In the genomic region with DNA sequence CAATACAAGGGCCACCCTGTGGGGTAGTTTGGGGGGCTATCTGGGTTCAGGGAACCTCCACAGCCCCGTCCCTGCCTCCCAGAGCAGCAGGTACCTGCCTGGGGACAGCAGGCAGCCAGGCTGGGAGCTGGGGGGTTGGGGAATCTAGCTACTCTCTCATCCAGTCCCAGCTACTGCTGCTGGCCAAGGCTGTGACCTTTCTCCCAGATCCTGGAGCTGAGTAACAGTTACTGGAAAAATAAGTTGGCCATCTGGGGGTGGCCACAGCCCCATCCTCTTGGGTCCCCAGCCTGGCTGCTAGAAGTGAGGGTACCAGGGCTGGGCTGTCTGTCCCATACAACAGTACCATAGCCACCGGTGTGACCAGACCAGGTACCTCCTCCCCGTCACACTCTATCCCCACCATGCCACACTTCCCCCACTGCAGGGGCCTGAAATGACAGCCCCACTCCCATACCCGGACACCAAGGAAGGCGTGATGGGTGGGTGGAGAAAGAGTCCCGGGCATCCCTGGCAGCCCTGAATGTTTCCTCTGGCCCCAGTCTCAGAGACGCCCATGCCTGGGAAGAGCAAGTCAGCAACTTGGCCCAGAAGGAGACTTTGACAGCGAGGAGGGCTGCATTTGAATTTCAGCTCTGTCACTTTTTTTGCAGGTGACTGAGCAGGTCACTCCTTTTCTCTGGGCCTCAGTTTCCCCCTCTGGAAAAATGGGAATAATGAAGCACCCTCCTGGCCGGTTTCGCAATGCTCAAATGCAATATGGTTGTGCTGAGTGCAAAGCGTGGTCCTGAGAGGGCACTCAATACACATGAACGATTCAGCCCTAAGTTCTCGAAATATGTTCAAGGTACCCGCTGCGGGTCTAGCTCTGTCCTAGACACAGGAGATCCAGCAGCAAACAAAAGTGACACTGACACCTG, we compare ENCODE assay signal across 10 cellular contexts. TPM values are rescaled to one million over a fixed set of nuclear protein-coding genes. Genes with fewer than 3 reads are reported as not detected.
A peak's percentile ranks its signal among the peaks of the same experiment; 100 is the strongest.
DNase-seq lines count a peak whose midpoint lies in the region; ATAC-seq and TF ChIP-seq lines count a peak whose summit lies in the region.
"Had no signal": no experiment of that assay in that cellular context is flagged by ENCODE, and none has a peak within 500 bp of the region (broad histone marks: within the 10 kb centered on the region; RNA-seq: fewer than 3 reads in every experiment).

No MANE protein-coding gene starts in this region.

- peak overlapping the region; percentile 88 for H3K27ac ChIP-seq in layer of hippocampus (ENCODE audit: low read depth, low read length)
- H3K27ac ChIP-seq in skin epidermis: peak overlapping the region in 16 of 21 experiments; percentile 60 to 93 (median 84)

- H3K9me3 Mint-ChIP-seq in brain: peaks cover 0 to 10% (median 8%) of the 10 kb centered on the region in 5 experiments

- peak overlapping the region in 3 of 5 experiments; percentile 56 to 83 (median 81) for H3K27ac Mint-ChIP-seq in brain

- H3K36me3 Mint-ChIP-seq in brain: no peaks in the 10 kb centered on the region

- H3K27me3 ChIP-seq in layer of hippocampus (ENCODE audit: control insufficient read depth, insufficient read depth, low read length): no peaks in the 10 kb centered on the region

- no peak overlapping the region for H3K4me3 Mint-ChIP-seq in brain

- ATAC-seq in GM18520 (IDR thresholded peaks at IDR 0.05; ENCODE audit: unreplicated experiment): no peak
- no peak for ATAC-seq in HG02852 (IDR thresholded peaks at IDR 0.05; ENCODE audit: unreplicated experiment)

- no peak for TF ChIP-seq CTCF in brain (conservative IDR thresholded peaks at IDR 0.05)

- peaks cover 9% of the 10 kb centered on the region for H3K4me1 Mint-ChIP-seq in brain

- no peak overlapping the region for H3K4me3 ChIP-seq in skin epidermis

- peaks cover 55% of the 10 kb centered on the region for H3K27me3 Mint-ChIP-seq in brain

- peak; percentile 68 for DNase-seq in Daoy (ENCODE audit: low read depth)
- DNase-seq in NCI-H526 treated with DMSO at 0.1 percent for 48 hours (lab: John Stamatoyannopoulos, UW): no peak
- no peak for DNase-seq in NCI-H345 (lab: John Stamatoyannopoulos, UW)
- DNase-seq: effector CD4-positive, alpha-beta T cell; stimulated activated CD4-positive, alpha-beta T cell treated with anti-CD3 and anti-CD28 coated beads, Interleukin-4, amount 100 ng/mL, for 24 hours had no signal

RNA-seq across cellular contexts. Expression of a gene that starts 30.7 kb away (rescaled TPM):
- total RNA-seq in Daoy (2014; rRNA removed; shearing (Covaris generic)): 16.0 and 20.2 TPM in 2 replicates
- polyA plus RNA-seq in brain (ENCODE audit: insufficient read depth, low read depth, low replicate concordance): 79.3 TPM
